In genomic region chr2:42191285-42192009, GRCh38 we compare ENCODE assay signal across 19 cellular contexts. TPM values are rescaled to one million over a fixed set of nuclear protein-coding genes. Genes with fewer than 3 reads are reported as not detected.
DNase-seq lines count a peak whose midpoint lies in the region; ATAC-seq and TF ChIP-seq lines count a peak whose summit lies in the region.
"Had no signal": no experiment of that assay in that cellular context is flagged by ENCODE, and none has a peak within 500 bp of the region (broad histone marks: within the 10 kb centered on the region; RNA-seq: fewer than 3 reads in every experiment).

No MANE protein-coding gene starts in this region.

- H3K9me3 ChIP-seq in liver (ENCODE audit: control insufficient read depth in 4 of 4, low read length in 3 of 4) (no peaks in the 10 kb centered on the region), Peyer's patch (no peaks in the 10 kb centered on the region)
- H3K9me3 ChIP-seq: heart right ventricle, uterus had no signal

- peak; percentile 60 to 62 for TF ChIP-seq RAD21 in liver (IDR thresholded peaks at IDR 0.05)

- peak overlapping the region in 1 of 3 donors; percentile 6 for H3K4me3 ChIP-seq in liver (ENCODE audit: low read depth in 1 of 3, low read length in 3 of 3)
- H3K4me3 ChIP-seq in Peyer's patch = peak overlapping the region in 1 of 4 donors; percentile 7
- H3K4me3 ChIP-seq: heart right ventricle, skin epidermis, uterus had no signal

- no peak overlapping the region for H3K4me3 Mint-ChIP-seq in activated naive CD4-positive, alpha-beta T cell treated with anti-CD3 and anti-CD28 coated beads, Interleukin-2, amount 50 U/mL, for 24 hours
- no peak overlapping the region for H3K4me3 Mint-ChIP-seq in activated naive CD4-positive, alpha-beta T cell treated with anti-CD3 and anti-CD28 coated beads for 36 hours
- H3K4me3 Mint-ChIP-seq in activated B cell treated with CpG ODN at 0.5 μM for 24 hours (no peak overlapping the region), type B pancreatic cell (peak overlapping the region; percentile 61)
- H3K4me3 Mint-ChIP-seq: activated CD4-positive, alpha-beta T cell treated with anti-CD3 and anti-CD28 coated beads, Interleukin-2, amount 10 ng/mL, durations not matched to agents 7 days and 5 days; activated naive CD8-positive, alpha-beta T cell treated with anti-CD3 and anti-CD28 coated beads, Interleukin-2, amount 10 ng/mL, durations not matched to agents 7 days and 5 days; CD14-positive monocyte; natural killer cell treated with Interleukin-12 subunit alpha and Interleukin-12 subunit beta and Interleukin-15 and Interleukin-18, amount 100 ng/mL, for 72 hours had no signal

- H3K9me3 Mint-ChIP-seq in activated naive CD4-positive, alpha-beta T cell treated with anti-CD3 and anti-CD28 coated beads, Interleukin-2, amount 50 U/mL, for 24 hours = no peaks in the 10 kb centered on the region
- H3K9me3 Mint-ChIP-seq in activated naive CD4-positive, alpha-beta T cell treated with anti-CD3 and anti-CD28 coated beads for 36 hours = no peaks in the 10 kb centered on the region
- H3K9me3 Mint-ChIP-seq in activated B cell treated with CpG ODN at 0.5 μM for 24 hours (no peaks in the 10 kb centered on the region), type B pancreatic cell (peaks cover 3% of the 10 kb centered on the region)
- H3K9me3 Mint-ChIP-seq: activated CD4-positive, alpha-beta T cell treated with anti-CD3 and anti-CD28 coated beads, Interleukin-2, amount 10 ng/mL, durations not matched to agents 7 days and 5 days; activated naive CD8-positive, alpha-beta T cell treated with anti-CD3 and anti-CD28 coated beads, Interleukin-2, amount 10 ng/mL, durations not matched to agents 7 days and 5 days; CD14-positive monocyte; natural killer cell treated with Interleukin-12 subunit alpha and Interleukin-12 subunit beta and Interleukin-15 and Interleukin-18, amount 100 ng/mL, for 72 hours had no signal

- no peaks in the 10 kb centered on the region for H3K36me3 ChIP-seq in liver (ENCODE audit: control insufficient read depth in 4 of 4, insufficient read depth in 3 of 4, low read depth in 1 of 4, low read length in 3 of 4)
- H3K36me3 ChIP-seq in Peyer's patch = no peaks in the 10 kb centered on the region
- H3K36me3 ChIP-seq: heart right ventricle, uterus had no signal

- no peak for DNase-seq in activated naive CD4-positive, alpha-beta T cell treated with anti-CD3 and anti-CD28 coated beads for 36 hours
- DNase-seq in activated B cell treated with CpG ODN at 0.5 μM for 24 hours = no peak
- DNase-seq in type B pancreatic cell (ENCODE audit: extremely low spot score, unreplicated experiment) = no peak
- DNase-seq in DMS 273 (lab: John Stamatoyannopoulos, UW; ENCODE audit: unreplicated experiment) = no peak
- no peak for DNase-seq in Peyer's patch
- no peak for DNase-seq in GM20000 (ENCODE audit: low spot score)
- DNase-seq: activated CD4-positive, alpha-beta T cell treated with anti-CD3 and anti-CD28 coated beads, Interleukin-2, amount 10 ng/mL, durations not matched to agents 7 days and 5 days; activated naive CD8-positive, alpha-beta T cell treated with anti-CD3 and anti-CD28 coated beads, Interleukin-2, amount 10 ng/mL, durations not matched to agents 7 days and 5 days; cortex of kidney; heart right ventricle; NCI-H1092 treated with DMSO at 0.1 percent for 48 hours; NCI-H510A treated with DMSO at 0.1 percent for 48 hours; substantia nigra; uterus had no signal

- TF ChIP-seq POLR2A in Peyer's patch (IDR thresholded peaks at IDR 0.05) = no peak

- no peaks in the 10 kb centered on the region for H3K27me3 Mint-ChIP-seq in activated naive CD4-positive, alpha-beta T cell treated with anti-CD3 and anti-CD28 coated beads, Interleukin-2, amount 50 U/mL, for 24 hours
- H3K27me3 Mint-ChIP-seq in activated naive CD4-positive, alpha-beta T cell treated with anti-CD3 and anti-CD28 coated beads for 36 hours (ENCODE audit: low read depth) = no peaks in the 10 kb centered on the region
- no peaks in the 10 kb centered on the region for H3K27me3 Mint-ChIP-seq in activated B cell treated with CpG ODN at 0.5 μM for 24 hours
- no peaks in the 10 kb centered on the region for H3K27me3 Mint-ChIP-seq in type B pancreatic cell
- H3K27me3 Mint-ChIP-seq: activated CD4-positive, alpha-beta T cell treated with anti-CD3 and anti-CD28 coated beads, Interleukin-2, amount 10 ng/mL, durations not matched to agents 7 days and 5 days; activated naive CD8-positive, alpha-beta T cell treated with anti-CD3 and anti-CD28 coated beads, Interleukin-2, amount 10 ng/mL, durations not matched to agents 7 days and 5 days; natural killer cell treated with Interleukin-12 subunit alpha and Interleukin-12 subunit beta and Interleukin-15 and Interleukin-18, amount 100 ng/mL, for 72 hours had no signal

- peaks cover 3% of the 10 kb centered on the region for H3K36me3 Mint-ChIP-seq in activated naive CD4-positive, alpha-beta T cell treated with anti-CD3 and anti-CD28 coated beads, Interleukin-2, amount 50 U/mL, for 24 hours
- H3K36me3 Mint-ChIP-seq in activated naive CD4-positive, alpha-beta T cell treated with anti-CD3 and anti-CD28 coated beads for 36 hours (ENCODE audit: low read depth) = peaks cover 6% of the 10 kb centered on the region
- H3K36me3 Mint-ChIP-seq in activated B cell treated with CpG ODN at 0.5 μM for 24 hours (ENCODE audit: low read depth) (peaks cover 21% of the 10 kb centered on the region), type B pancreatic cell (peaks cover 6% of the 10 kb centered on the region)
- H3K36me3 Mint-ChIP-seq: natural killer cell treated with Interleukin-12 subunit alpha and Interleukin-12 subunit beta and Interleukin-15 and Interleukin-18, amount 100 ng/mL, for 72 hours had no signal

- no peak for ATAC-seq in activated B cell treated with CpG ODN at 0.5 μM for 24 hours (ENCODE audit: low read depth)
- ATAC-seq: heart right ventricle; natural killer cell treated with Interleukin-12 subunit alpha and Interleukin-12 subunit beta and Interleukin-15 and Interleukin-18, amount 100 ng/mL, for 72 hours had no signal

- WGBS in liver = 28% methylated on average over 10 of the region's 10 CpGs

- peak overlapping the region; percentile 87 for H3K27ac Mint-ChIP-seq in activated naive CD4-positive, alpha-beta T cell treated with anti-CD3 and anti-CD28 coated beads, Interleukin-2, amount 50 U/mL, for 24 hours
- no peak overlapping the region for H3K27ac Mint-ChIP-seq in activated naive CD4-positive, alpha-beta T cell treated with anti-CD3 and anti-CD28 coated beads for 36 hours
- H3K27ac Mint-ChIP-seq in activated B cell treated with CpG ODN at 0.5 μM for 24 hours (peak overlapping the region; percentile 25), type B pancreatic cell (peak overlapping the region; percentile 67)
- H3K27ac Mint-ChIP-seq: activated CD4-positive, alpha-beta T cell treated with anti-CD3 and anti-CD28 coated beads, Interleukin-2, amount 10 ng/mL, durations not matched to agents 7 days and 5 days; activated naive CD8-positive, alpha-beta T cell treated with anti-CD3 and anti-CD28 coated beads, Interleukin-2, amount 10 ng/mL, durations not matched to agents 7 days and 5 days; natural killer cell treated with Interleukin-12 subunit alpha and Interleukin-12 subunit beta and Interleukin-15 and Interleukin-18, amount 100 ng/mL, for 72 hours had no signal

- no peak for TF ChIP-seq CTCF in activated B cell treated with CpG ODN at 0.5 μM for 24 hours (IDR thresholded peaks at IDR 0.05)
- no peak for TF ChIP-seq CTCF in liver (IDR thresholded peaks at IDR 0.05; ENCODE audit: low read depth, low read length, missing input control)
- no peak for TF ChIP-seq CTCF in type B pancreatic cell (conservative IDR thresholded peaks at IDR 0.05)
- peak in 1 of 6 experiments; percentile 7 for TF ChIP-seq CTCF in Peyer's patch (IDR thresholded peaks at IDR 0.05)
- no peak for TF ChIP-seq CTCF in GM20000 (IDR thresholded peaks at IDR 0.05; ENCODE audit: extremely low read depth, missing control alignments)

- H3K27me3 ChIP-seq in liver (ENCODE audit: control insufficient read depth in 4 of 4, insufficient read depth in 4 of 4, low read length in 3 of 4) (no peaks in the 10 kb centered on the region), Peyer's patch (no peaks in the 10 kb centered on the region)
- H3K27me3 ChIP-seq: heart right ventricle, uterus had no signal

- peaks cover 86% of the 10 kb centered on the region for H3K4me1 Mint-ChIP-seq in activated naive CD4-positive, alpha-beta T cell treated with anti-CD3 and anti-CD28 coated beads, Interleukin-2, amount 50 U/mL, for 24 hours
- peaks cover 73% of the 10 kb centered on the region for H3K4me1 Mint-ChIP-seq in activated naive CD4-positive, alpha-beta T cell treated with anti-CD3 and anti-CD28 coated beads for 36 hours (ENCODE audit: low read depth)
- H3K4me1 Mint-ChIP-seq in activated B cell treated with CpG ODN at 0.5 μM for 24 hours = peaks cover 70% of the 10 kb centered on the region
- peaks cover 32% of the 10 kb centered on the region for H3K4me1 Mint-ChIP-seq in type B pancreatic cell (ENCODE audit: unreplicated experiment)

- peak overlapping the region in 1 of 2 donors; percentile 72 for H3K9ac ChIP-seq in liver (ENCODE audit: low read depth in 1 of 2, low read length in 2 of 2)

- H3K4me1 ChIP-seq in liver (ENCODE audit: control insufficient read depth in 4 of 4, insufficient read depth in 4 of 4, low read length in 3 of 4) = peaks cover 16 to 62% (median 43%) of the 10 kb centered on the region in 4 donors
- H3K4me1 ChIP-seq in Peyer's patch = peaks cover 0 to 47% (median 7%) of the 10 kb centered on the region in 4 donors
- H3K4me1 ChIP-seq: uterus had no signal

- intact Hi-C loops in activated naive CD4-positive, alpha-beta T cell treated with anti-CD3 and anti-CD28 coated beads for 36 hours (cut with micrococcal nuclease) = no loop called here
- intact Hi-C loops in activated B cell treated with CpG ODN at 0.5 μM for 24 hours (cut with micrococcal nuclease) = loop anchor here (10.0 kb wide), 1 partner anchor 237 kb away; no protein-coding TSS in a partner anchor

- H3K27ac ChIP-seq in liver (ENCODE audit: low read depth in 1 of 2, low read length in 2 of 2) (peak overlapping the region; percentile 77 to 80), Peyer's patch (peak overlapping the region in 2 of 4 donors; percentile 33 to 48)
- H3K27ac ChIP-seq: heart right ventricle, skin epidermis, uterus had no signal

- POLR2A ChIA-PET in activated B cell treated with CpG ODN at 0.5 μM for 24 hours (lab: Charles Lee) = no interaction called here

- CTCF ChIA-PET in activated naive CD4-positive, alpha-beta T cell treated with anti-CD3 and anti-CD28 coated beads for 36 hours (lab: Charles Lee) = interaction anchor here (0.6 to 1.9 kb wide), 2 partner anchors 20 kb away, joined by 4 to 5 read pairs; no protein-coding TSS in a partner anchor
- CTCF ChIA-PET in activated B cell treated with CpG ODN at 0.5 μM for 24 hours (lab: Charles Lee) = no interaction called here

TF ChIP-seq in liver, 16 proteins besides CTCF, POLR2A, EP300 and RAD21 (continues in another document):
- peak; percentile 97 to 98 for TF ChIP-seq HNF4A (conservative IDR thresholded peaks at IDR 0.05)
- peak; percentile 86 to 87 for TF ChIP-seq RXRA (IDR thresholded peaks at IDR 0.05)

RNA-seq across cellular contexts. Expression of gene EML4, which starts 22.3 kb away (rescaled TPM):
- total RNA-seq in activated naive CD4-positive, alpha-beta T cell treated with anti-CD3 and anti-CD28 coated beads for 36 hours = 10 to 100 TPM; 65.8 to 65.9 TPM
- total RNA-seq in activated B cell treated with CpG ODN at 0.5 μM for 24 hours (83.2 and 95.8 TPM in 2 replicates), liver (10 to 100 TPM; 34.5 to 49.6 TPM), type B pancreatic cell (ENCODE audit: low replicate concordance) (93.6 and 117 TPM in 2 replicates), Peyer's patch (100 to 1,000 TPM in 1 of 4 donors, 10 to 100 TPM in 3; 73.7 to 115 (median 84.4) TPM)
- polyA plus RNA-seq in liver = 10 to 100 TPM; 12.8 to 35.1 TPM
